13 cellular contexts compared by ENCODE assay signal in genomic region chr7:157710396-157710795, GRCh38.
"Had no signal": no experiment of that assay in that cellular context is flagged by ENCODE, and none has a peak within 500 bp of the region (broad histone marks: within the 10 kb centered on the region; RNA-seq: fewer than 3 reads in every experiment).

No MANE protein-coding gene starts in this region.

- ATAC-seq: esophagus mucosa; left lung; naive thymus-derived CD4-positive, alpha-beta T cell; sciatic nerve had no signal

- H3K27me3 ChIP-seq: colonic mucosa, vagina had no signal

- H3K36me3 ChIP-seq: colonic mucosa, left lung, neutrophil, vagina had no signal

- H3K9me3 ChIP-seq: colonic mucosa, left lung, neutrophil, vagina had no signal

- H3K4me1 ChIP-seq: colonic mucosa, left lung, vagina had no signal

- H3K27ac Mint-ChIP-seq: naive thymus-derived CD4-positive, alpha-beta T cell had no signal

- H3K4me3 Mint-ChIP-seq: naive thymus-derived CD4-positive, alpha-beta T cell; nephron progenitor cell had no signal

- H3K9me3 Mint-ChIP-seq: nephron progenitor cell had no signal

- DNase-seq: cerebellar nuclear complex; colonic mucosa; effector CD8-positive, alpha-beta T cell; nephron progenitor cell; stimulated activated naive CD4-positive, alpha-beta T cell treated with Interleukin-2 at 50 U/mL for 16 hours; trophoblast cell had no signal

- H3K4me3 ChIP-seq: colonic mucosa, left lung, lung, vagina had no signal

- H3K36me3 Mint-ChIP-seq: naive thymus-derived CD4-positive, alpha-beta T cell had no signal

- H3K27ac ChIP-seq: colonic mucosa, left lung, neutrophil, vagina had no signal
